Comparison of ENCODE assay signal across 1 cellular context in the genomic region with DNA sequence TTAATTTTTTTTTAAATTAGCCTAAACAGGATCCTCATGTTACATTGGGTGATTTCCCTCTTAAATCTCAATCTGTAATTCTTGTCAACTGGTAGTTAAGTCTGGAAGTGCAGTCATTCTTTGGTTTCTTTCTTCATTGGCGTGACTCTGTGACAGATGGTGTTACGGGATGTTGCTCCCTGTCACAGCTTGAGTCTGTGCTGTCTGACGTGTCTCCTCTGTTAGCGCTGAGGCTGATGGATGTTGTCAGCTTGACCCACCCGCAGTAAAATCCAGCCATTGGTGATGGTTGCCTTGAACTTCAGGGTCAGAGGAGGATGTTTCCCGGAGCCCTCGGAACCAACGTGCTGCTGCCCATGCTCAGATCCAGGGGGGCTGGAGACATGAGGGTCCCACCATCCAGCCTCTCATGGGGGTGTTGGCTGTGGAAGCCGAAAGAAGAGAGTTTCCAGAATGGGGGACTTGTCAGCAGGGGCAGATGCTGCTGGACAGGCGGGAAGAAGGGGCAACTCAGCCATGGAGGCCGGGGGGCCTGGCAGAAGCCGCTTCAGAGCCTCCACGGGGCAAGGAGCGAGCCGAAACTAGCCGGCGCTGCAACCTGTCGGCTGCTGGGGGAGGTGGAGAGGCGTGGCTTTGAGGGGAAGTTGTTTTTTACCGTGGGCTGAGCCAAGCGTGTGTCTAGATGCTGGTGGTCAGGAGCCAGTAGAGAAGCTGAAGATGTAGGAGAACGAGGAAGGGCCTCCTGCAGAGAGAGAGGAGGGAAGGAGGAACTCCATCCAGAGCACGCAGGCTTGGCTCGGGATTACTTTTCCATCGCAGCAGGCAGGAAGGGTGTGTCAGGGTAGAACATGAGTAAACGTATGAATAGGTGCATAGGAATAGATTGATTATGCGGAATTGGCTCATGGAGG.
TF ChIP-seq lines count a peak whose summit lies in the region.

No MANE protein-coding gene starts in this region.

TF ChIP-seq in GM23338, 12 proteins besides CTCF, POLR2A, EP300 and RAD21 (continued from another document):
- no peak for TF ChIP-seq REST (IDR thresholded peaks at IDR 0.05; ENCODE audit: unreplicated experiment)
- TF ChIP-seq NANOG (IDR thresholded peaks at IDR 0.05; ENCODE audit: borderline replicate concordance), result no peak
